In the genomic region with DNA sequence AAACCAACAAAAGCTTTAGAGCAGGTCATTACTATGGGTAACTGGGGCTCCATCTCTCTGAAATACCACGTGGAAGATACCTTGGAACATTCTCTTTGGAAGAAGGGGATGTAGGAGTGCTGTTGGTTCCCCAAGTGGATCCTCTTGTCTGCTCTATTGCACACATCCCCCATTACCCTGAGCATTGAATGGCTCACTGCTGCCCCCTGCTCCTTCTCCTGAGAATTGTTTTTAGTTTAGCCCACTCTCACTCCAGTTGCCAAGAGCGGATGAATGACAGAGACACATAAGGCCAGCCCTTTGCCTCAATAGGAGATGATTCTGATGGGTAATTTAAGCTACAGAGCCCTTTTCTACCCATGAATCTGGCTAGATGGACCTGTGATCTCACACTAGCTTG, we compare ENCODE assay signal across 8 cellular contexts.
DNase-seq lines count a peak whose midpoint lies in the region; ATAC-seq lines count a peak whose summit lies in the region.

No MANE protein-coding gene starts in this region.

- DNase-seq in NCI-H2171 treated with DMSO at 0.1 percent for 48 hours (lab: John Stamatoyannopoulos, UW) (peak; percentile 0), NCI-H2171 (lab: John Stamatoyannopoulos, UW) (no peak), NCI-H526 treated with DMSO at 0.1 percent for 48 hours (lab: John Stamatoyannopoulos, UW) (peak; percentile 21), fibroblast of gingiva (ENCODE audit: low read depth) (peak; percentile 27), pons (ENCODE audit: low spot score) (peak; percentile 59), NCI-H2227 (lab: John Stamatoyannopoulos, UW; ENCODE audit: unreplicated experiment) (no peak)
- peak; percentile 15 to 28 (median 15) for DNase-seq in activated CD8-positive, alpha-beta memory T cell treated with anti-CD3 and anti-CD28 coated beads for 48 hours (ENCODE audit: low read depth in 2 of 3, low spot score in 2 of 3)

- peak; percentile 90 for ATAC-seq in HG02642 (IDR thresholded peaks at IDR 0.05; ENCODE audit: poor library complexity, unreplicated experiment)

Comparison
In these comparisons a context has a peak if more than half of its experiments do, and no peak if none do; other contexts are left out.
1. DNase-seq: peak in NCI-H2171 treated with DMSO at 0.1 percent for 48 hours (single experiment), NCI-H526 treated with DMSO at 0.1 percent for 48 hours (single experiment), activated CD8-positive, alpha-beta memory T cell treated with anti-CD3 and anti-CD28 coated beads for 48 hours (3 of 3), fibroblast of gingiva (single experiment) and pons (single experiment); none in NCI-H2171 (single experiment) and NCI-H2227 (single experiment).